Comparison of ENCODE assay signal across 19 cellular contexts in genomic region chr2:221791840-221792239, GRCh38.
"Had no signal": no experiment of that assay in that cellular context is flagged by ENCODE, and none has a peak within 500 bp of the region (broad histone marks: within the 10 kb centered on the region; RNA-seq: fewer than 3 reads in every experiment).

No MANE protein-coding gene starts in this region.

- H3K9me3 ChIP-seq: esophagus muscularis mucosa, right atrium auricular region had no signal

- H3K27ac ChIP-seq: dorsolateral prefrontal cortex, esophagus muscularis mucosa, right atrium auricular region had no signal

- H3K27me3 Mint-ChIP-seq: T-helper 17 cell, type B pancreatic cell had no signal

- H3K4me3 Mint-ChIP-seq: activated CD8-positive, alpha-beta T cell treated with anti-CD3 and anti-CD28 coated beads, Interleukin-2, amount 10 ng/mL, durations not matched to agents 7 days and 5 days; activated naive CD8-positive, alpha-beta T cell treated with anti-CD3 and anti-CD28 coated beads, Interleukin-2, amount 10 ng/mL, durations not matched to agents 7 days and 5 days; nephron; T-helper 17 cell; type B pancreatic cell; WTC11 had no signal

- H3K27ac Mint-ChIP-seq: activated CD8-positive, alpha-beta T cell treated with anti-CD3 and anti-CD28 coated beads, Interleukin-2, amount 10 ng/mL, durations not matched to agents 7 days and 5 days; activated naive CD8-positive, alpha-beta T cell treated with anti-CD3 and anti-CD28 coated beads, Interleukin-2, amount 10 ng/mL, durations not matched to agents 7 days and 5 days; nephron; T-helper 17 cell; type B pancreatic cell; WTC11 had no signal

- H3K9me3 Mint-ChIP-seq: activated naive CD8-positive, alpha-beta T cell treated with anti-CD3 and anti-CD28 coated beads, Interleukin-2, amount 10 ng/mL, durations not matched to agents 7 days and 5 days; nephron had no signal

- H3K4me1 Mint-ChIP-seq: activated naive CD8-positive, alpha-beta T cell treated with anti-CD3 and anti-CD28 coated beads, Interleukin-2, amount 10 ng/mL, durations not matched to agents 7 days and 5 days; nephron; T-helper 17 cell had no signal

- H3K4me3 ChIP-seq: dorsolateral prefrontal cortex, esophagus muscularis mucosa, right atrium auricular region had no signal

- DNase-seq: activated CD4-positive, alpha-beta T cell treated with anti-CD3 and anti-CD28 coated beads for 4 hours; activated CD8-positive, alpha-beta memory T cell treated with anti-CD3 and anti-CD28 coated beads, Interleukin-2, amount 50 U/mL, for 48 hours; activated CD8-positive, alpha-beta T cell treated with anti-CD3 and anti-CD28 coated beads, Interleukin-2, amount 10 ng/mL, durations not matched to agents 7 days and 5 days; activated naive CD8-positive, alpha-beta T cell treated with anti-CD3 and anti-CD28 coated beads, Interleukin-2, amount 10 ng/mL, durations not matched to agents 7 days and 5 days; anterior cingulate cortex; dorsolateral prefrontal cortex; foreskin melanocyte; kidney glomerular epithelial cell; nucleus accumbens; posterior cingulate gyrus; small intestine; stimulated activated CD4-positive, alpha-beta T cell treated with anti-CD3 and anti-CD28 coated beads, Interleukin-4, amount 100 ng/mL, for 24 hours; stimulated activated naive CD8-positive, alpha-beta T cell treated with anti-CD3 and anti-CD28 coated beads, Interleukin-15, Interleukin-2, amounts not matched to agents 100 U/mL and 50 U/mL, for 24 hours; T-helper 17 cell had no signal

- H3K36me3 ChIP-seq: esophagus muscularis mucosa, right atrium auricular region had no signal

- H3K36me3 Mint-ChIP-seq: activated naive CD8-positive, alpha-beta T cell treated with anti-CD3 and anti-CD28 coated beads, Interleukin-2, amount 10 ng/mL, durations not matched to agents 7 days and 5 days; type B pancreatic cell had no signal

- ATAC-seq: activated CD8-positive, alpha-beta T cell treated with anti-CD3 and anti-CD28 coated beads, Interleukin-2, amount 10 ng/mL, durations not matched to agents 7 days and 5 days; stimulated activated naive CD8-positive, alpha-beta T cell treated with anti-CD3 and anti-CD28 coated beads, Interleukin-15, Interleukin-2, amounts not matched to agents 100 U/mL and 50 U/mL, for 24 hours; T-helper 17 cell had no signal

- H3K27me3 ChIP-seq: esophagus muscularis mucosa, right atrium auricular region had no signal
